8 cellular contexts compared by ENCODE assay signal in genomic region chr4:183987529-183987946, GRCh38.
DNase-seq lines count a peak whose midpoint lies in the region; ATAC-seq and TF ChIP-seq lines count a peak whose summit lies in the region.

No MANE protein-coding gene starts in this region.

- in situ Hi-C loops in HAP-1 (cut with MboI; ENCODE audit: low sequenced_read_pairs), result no loop called here

- peak in 1 of 2 experiments; percentile 65 for DNase-seq in HAP-1 (ENCODE audit: low spot score in 2 of 2)
- DNase-seq in T1000 (lab: John Stamatoyannopoulos, UW), result peak; percentile 60
- DNase-seq in cardiac septum (ENCODE audit: low spot score), result peak; percentile 87
- DNase-seq in prostate gland (ENCODE audit: low spot score), result peak; percentile 75

- H3K36me3 ChIP-seq in HAP-1 (replicated peaks) (no peaks in the 10 kb centered on the region), prostate gland (no peaks in the 10 kb centered on the region)

- peak overlapping the region; percentile 8 to 31 for H3K27ac ChIP-seq in prostate gland

- no peak for ATAC-seq in GM18870 (IDR thresholded peaks at IDR 0.05; ENCODE audit: unreplicated experiment)
- no peak for ATAC-seq in GM21576 (IDR thresholded peaks at IDR 0.05; ENCODE audit: unreplicated experiment)
- ATAC-seq in HG03025 (IDR thresholded peaks at IDR 0.05; ENCODE audit: low FRiP score, unreplicated experiment), result no peak
- ATAC-seq in GM18502 (IDR thresholded peaks at IDR 0.05; ENCODE audit: poor library complexity, unreplicated experiment), result no peak

- H3K27me3 ChIP-seq in HAP-1 (ENCODE audit: low read depth), result no peaks in the 10 kb centered on the region
- H3K27me3 ChIP-seq in prostate gland (replicated peaks; ENCODE audit: insufficient read depth), result no peaks in the 10 kb centered on the region

- intact Hi-C loops in cardiac septum (cut with DNase I) (loop anchor here (5.0 kb wide), 1 partner anchor 145 kb away; no protein-coding TSS in a partner anchor), prostate gland (cut with DNase I) (loop anchor here (5.0 to 10.0 kb wide), 2 partner anchors 80 to 177 kb away; partner anchors contain the start of gene STOX2)

- H3K9me3 ChIP-seq in HAP-1 (no peaks in the 10 kb centered on the region), prostate gland (no peaks in the 10 kb centered on the region)

- 15% methylated on average over 22 of the region's 22 CpGs for WGBS in prostate gland

- peaks cover 10% of the 10 kb centered on the region for H3K4me1 ChIP-seq in HAP-1
- no peaks in the 10 kb centered on the region for H3K4me1 ChIP-seq in prostate gland (replicated peaks)

- TF ChIP-seq POLR2A in prostate gland (IDR thresholded peaks at IDR 0.05), result peak; percentile 23

- TF ChIP-seq CTCF in prostate gland (IDR thresholded peaks at IDR 0.05), result no peak

- H3K4me3 ChIP-seq in HAP-1, result peak overlapping the region; percentile 2
- H3K4me3 ChIP-seq in prostate gland, result peak overlapping the region; percentile 19 to 28
